In genomic region chr15:51829360-51830278, GRCh38 we compare ENCODE assay signal across 8 cellular contexts. TPM values are rescaled to one million over a fixed set of nuclear protein-coding genes. Genes with fewer than 3 reads are reported as not detected.
DNase-seq lines count a peak whose midpoint lies in the region; ATAC-seq, FAIRE-seq and TF ChIP-seq lines count a peak whose summit lies in the region.

Gene TMOD3, plus strand, starts transcription at chr15:51829653. Its CDS starts 33,232 bp downstream, at chr15:51862885.

- TF ChIP-seq POLR2A in NB4 (IDR thresholded peaks at IDR 0.05; ENCODE audit: extremely low read depth, insufficient read length): peak; percentile 90
- peak; percentile 63 to 96 for TF ChIP-seq POLR2A in thyroid gland (IDR thresholded peaks at IDR 0.05)

- no peak for FAIRE-seq in pancreas (lab: Jason Lieb, UNC)

- CTCF ChIA-PET in GM10248 (lab: Yijun Ruan, JAX): interaction anchor here (0.7 to 1.8 kb wide), 4 partner anchors 11 to 398 kb away, joined by 3 to 4 read pairs (median 3); no protein-coding TSS in a partner anchor

- no peaks in the 10 kb centered on the region for H3K27me3 Mint-ChIP-seq in activated naive CD8-positive, alpha-beta T cell treated with anti-CD3 and anti-CD28 coated beads, Interleukin-2, amount 50 U/mL, for 24 hours

- peak within 1 kb of the TSS; percentile 90 for H3K27ac Mint-ChIP-seq in activated naive CD8-positive, alpha-beta T cell treated with anti-CD3 and anti-CD28 coated beads, Interleukin-2, amount 50 U/mL, for 24 hours

- H3K27ac ChIP-seq in pancreas (peak within 1 kb of the TSS; percentile 89 to 96 (median 96)), thyroid gland (peak within 1 kb of the TSS; percentile 64 to 90 (median 84))

- 1 to 2% methylated on average over 65 to 89 of the region's 89 CpGs for WGBS in pancreas, 2 donors
- 3 to 12% methylated on average over 9 to 45 of the region's 89 CpGs for WGBS in thyroid gland, 2 donors

- H3K4me3 ChIP-seq in NB4 (ENCODE audit: low read depth, low read length) (peak within 1 kb of the TSS; percentile 85), pancreas (peak within 1 kb of the TSS; percentile 82 to 99 (median 86)), thyroid gland (replicated peaks in 1 of 3) (peak within 1 kb of the TSS; percentile 66 to 92 (median 73))

- POLR2A ChIA-PET in GM10248 (lab: Yijun Ruan, JAX): no interaction called here

- no peaks in the 10 kb centered on the region for H3K27me3 ChIP-seq in pancreas
- H3K27me3 ChIP-seq in thyroid gland: no peaks in the 10 kb centered on the region

- peak; percentile 91 for ATAC-seq in HG02571 (IDR thresholded peaks at IDR 0.05; ENCODE audit: unreplicated experiment)
- ATAC-seq in activated naive CD8-positive, alpha-beta T cell treated with anti-CD3 and anti-CD28 coated beads, Interleukin-2, amount 50 U/mL, for 24 hours: peak; percentile 89
- peak; percentile 99 for ATAC-seq in Right ventricle myocardium superior (ENCODE audit: poor library complexity)
- peak; percentile 95 to 98 (median 96) for ATAC-seq in pancreas

- peaks cover 49% of the 10 kb centered on the region for H3K4me1 Mint-ChIP-seq in activated naive CD8-positive, alpha-beta T cell treated with anti-CD3 and anti-CD28 coated beads, Interleukin-2, amount 50 U/mL, for 24 hours

- no peaks in the 10 kb centered on the region for H3K36me3 ChIP-seq in pancreas
- H3K36me3 ChIP-seq in thyroid gland: no peaks in the 10 kb centered on the region

- H3K4me1 ChIP-seq in pancreas: peaks cover 4 to 13% (median 8%) of the 10 kb centered on the region in 3 donors
- peaks cover 12 to 14% of the 10 kb centered on the region in 2 donors for H3K4me1 ChIP-seq in thyroid gland

- TF ChIP-seq CTCF in GM10248 (IDR thresholded peaks at IDR 0.05; ENCODE audit: control extremely low read depth, extremely low read depth, low read depth, missing control alignments): no peak
- no peak for TF ChIP-seq CTCF in NB4 (IDR thresholded peaks at IDR 0.05; ENCODE audit: low read depth, low read length)
- TF ChIP-seq CTCF in pancreas (IDR thresholded peaks at IDR 0.05): no peak
- TF ChIP-seq CTCF in thyroid gland (IDR thresholded peaks at IDR 0.05): peak in 1 of 6 experiments; percentile 8

- H3K36me3 Mint-ChIP-seq in activated naive CD8-positive, alpha-beta T cell treated with anti-CD3 and anti-CD28 coated beads, Interleukin-2, amount 50 U/mL, for 24 hours (ENCODE audit: low read depth): peaks cover 2% of the 10 kb centered on the region

- intact Hi-C loops in Right ventricle myocardium superior (cut with DNase I) (no loop called here), pancreas (cut with DNase I) (no loop called here), thyroid gland (cut with DNase I) (no loop called here)

- peak within 1 kb of the TSS; percentile 95 for H3K4me3 Mint-ChIP-seq in activated naive CD8-positive, alpha-beta T cell treated with anti-CD3 and anti-CD28 coated beads, Interleukin-2, amount 50 U/mL, for 24 hours

- no peaks in the 10 kb centered on the region for H3K9me3 ChIP-seq in pancreas
- H3K9me3 ChIP-seq in thyroid gland: no peaks in the 10 kb centered on the region

- DNase-seq in GM10248 (ENCODE audit: extremely low spot score) (peak; percentile 96), NB4 (ENCODE audit: low read depth) (peak; percentile 93), SW480 (ENCODE audit: low spot score) (peak; percentile 85), Right ventricle myocardium superior (peak; percentile 96), pancreas (peak; percentile 87 to 98 (median 93)), thyroid gland (peak; percentile 91 to 92)
- peak; percentile 93 for DNase-seq in activated naive CD8-positive, alpha-beta T cell treated with anti-CD3 and anti-CD28 coated beads, Interleukin-2, amount 50 U/mL, for 24 hours

- no peaks in the 10 kb centered on the region for H3K9me3 Mint-ChIP-seq in activated naive CD8-positive, alpha-beta T cell treated with anti-CD3 and anti-CD28 coated beads, Interleukin-2, amount 50 U/mL, for 24 hours

RNA-seq across cellular contexts. Expression of gene TMOD3, which starts in this region (rescaled TPM):
- total RNA-seq in Right ventricle myocardium superior: 17.6 TPM
- total RNA-seq in pancreas: 10 to 100 TPM; 12.3 to 28.5 (median 15.6) TPM
- 1 to 10 TPM; 4.4 to 9.1 TPM for polyA plus RNA-seq in pancreas
- 10 to 100 TPM; 24.3 to 42.7 (median 30.9) TPM for total RNA-seq in thyroid gland

Comparison
In these comparisons a context has a peak if more than half of its experiments do, and no peak if none do; other contexts are left out.
1. Peak in every context shown above with its lines: DNase-seq, ATAC-seq, H3K4me3 ChIP-seq and H3K27ac ChIP-seq.